ENCODE assay signal across 21 cellular contexts in genomic region chr3:43074901-43075689, GRCh38.
"Had no signal": no experiment of that assay in that cellular context is flagged by ENCODE, and none has a peak within 500 bp of the region (broad histone marks: within the 10 kb centered on the region; RNA-seq: fewer than 3 reads in every experiment).

No MANE protein-coding gene starts in this region.

- H3K9me3 ChIP-seq: mucosa of descending colon, neutrophil, pancreas, thyroid gland, vagina had no signal

- H3K4me2 ChIP-seq: smooth muscle cell had no signal

- ATAC-seq: mucosa of descending colon; natural killer cell treated with Interleukin-12 subunit alpha and Interleukin-12 subunit beta and Interleukin-15 and Interleukin-18, amount 100 ng/mL, for 72 hours; pancreas had no signal

- H3K27ac ChIP-seq: neutrophil, pancreas, thyroid gland, vagina had no signal

- H3K27me3 ChIP-seq: dorsolateral prefrontal cortex, pancreas, thyroid gland, vagina had no signal

- H3K4me3 ChIP-seq: dorsolateral prefrontal cortex, mucosa of descending colon, pancreas, smooth muscle cell, thyroid gland, vagina had no signal

- H3K4me1 ChIP-seq: pancreas, thyroid gland, vagina had no signal

- DNase-seq: cortex of kidney; dorsolateral prefrontal cortex; effector CD4-positive, alpha-beta T cell; hypothalamus; immature natural killer cell; mesenchymal stem cell; mucosa of descending colon; naive B cell; pancreas; retina; stimulated activated CD4-positive, alpha-beta T cell treated with anti-CD3 and anti-CD28 coated beads, Interleukin-12 subunit alpha, Interleukin-12 subunit beta, amount 100 ng/mL, for 4 hours; stimulated activated CD4-positive, alpha-beta T cell treated with anti-CD3 and anti-CD28 coated beads, Interleukin-1b, Interleukin-23, amount 100 ng/mL, for 48 hours; stimulated activated CD4-positive, alpha-beta T cell treated with anti-CD3 and anti-CD28 coated beads, Interleukin-4, amount 100 ng/mL, for 1 hour; stimulated activated naive CD4-positive, alpha-beta T cell; stimulated activated naive CD8-positive, alpha-beta T cell treated with anti-CD3 and anti-CD28 coated beads, Interleukin-15, amount 100 ng/mL, for 72 hours; thyroid gland; trophoblast cell had no signal
